In genomic region chr5:168342985-168343384, GRCh38 we compare ENCODE assay signal across 23 cellular contexts. TPM values are rescaled to one million over a fixed set of nuclear protein-coding genes. Genes with fewer than 3 reads are reported as not detected.
DNase-seq lines count a peak whose midpoint lies in the region; ATAC-seq, FAIRE-seq and TF ChIP-seq lines count a peak whose summit lies in the region.
"Had no signal": no experiment of that assay in that cellular context is flagged by ENCODE, and none has a peak within 500 bp of the region (broad histone marks: within the 10 kb centered on the region; RNA-seq: fewer than 3 reads in every experiment).

No MANE protein-coding gene starts in this region.

- H3K9ac ChIP-seq in astrocyte (ENCODE audit: low read length), result no peak overlapping the region

- no peak overlapping the region for H3K27ac Mint-ChIP-seq in astrocyte (ENCODE audit: unreplicated experiment)
- H3K27ac Mint-ChIP-seq: GM23338, HFFc6 had no signal

- peak overlapping the region; percentile 47 for H3K4me2 ChIP-seq in astrocyte (ENCODE audit: low read length)

- no peaks in the 10 kb centered on the region for H3K9me3 Mint-ChIP-seq in astrocyte (ENCODE audit: unreplicated experiment)
- H3K9me3 Mint-ChIP-seq: GM23338, HFFc6 had no signal

- H3K36me3 ChIP-seq in astrocyte (ENCODE audit: insufficient read depth, low read length), result no peaks in the 10 kb centered on the region
- H3K36me3 ChIP-seq in spleen, result no peaks in the 10 kb centered on the region
- H3K36me3 ChIP-seq: BE2C had no signal

- H3K79me2 ChIP-seq in astrocyte (ENCODE audit: insufficient read depth, low read length), result no peaks in the 10 kb centered on the region

- H3K4me1 Mint-ChIP-seq in astrocyte (ENCODE audit: low read depth, unreplicated experiment), result peaks cover 31% of the 10 kb centered on the region

- 77 to 90% (median 82%) methylated on average over 3 of the region's 3 CpGs for WGBS in spleen, 5 donors

- no peak overlapping the region for H2AFZ ChIP-seq in astrocyte (ENCODE audit: low read depth, low read length)
- H2AFZ ChIP-seq: GM23338 had no signal

- TF ChIP-seq CTCF in astrocyte (IDR thresholded peaks at IDR 0.05; ENCODE audit: insufficient read depth, low read depth, low read length), result no peak
- TF ChIP-seq CTCF in spleen (IDR thresholded peaks at IDR 0.05 in 8 of 11, conservative IDR thresholded peaks at IDR 0.05 in 3 of 11), result no peak

- peak; percentile 51 for ATAC-seq in left colon
- ATAC-seq in GM18498 (IDR thresholded peaks at IDR 0.05; ENCODE audit: unreplicated experiment), result no peak
- ATAC-seq: GM23338, K562 had no signal

- H3K4me3 Mint-ChIP-seq in astrocyte (ENCODE audit: unreplicated experiment), result peak overlapping the region; percentile 40
- H3K4me3 Mint-ChIP-seq: CD4-positive, CD25-positive, alpha-beta regulatory T cell; GM23338; HFFc6 had no signal

- intact Hi-C loops in left colon (cut with DNase I, micrococcal nuclease), result no loop called here
- intact Hi-C loops in spleen (cut with DNase I; ENCODE audit: low total_unique reads), result no loop called here

- DNase-seq in NCI-H226, result peak; percentile 77
- DNase-seq in astrocyte (ENCODE audit: low read depth), result no peak
- DNase-seq in left colon, result no peak
- peak; percentile 1 for DNase-seq in spleen
- no peak for DNase-seq in amygdala (lab: John Stamatoyannopoulos, UW)
- no peak for DNase-seq in nucleus accumbens (lab: John Stamatoyannopoulos, UW)
- no peak for DNase-seq in NCI-H345 treated with DMSO at 0.1 percent for 48 hours (lab: John Stamatoyannopoulos, UW; ENCODE audit: unreplicated experiment)
- DNase-seq: ACHN; BE2C; C1 segment of cervical spinal cord; Caco-2; CD4-positive, CD25-positive, alpha-beta regulatory T cell; GF-D8; HCEC 1CT; HFFc6 had no signal

- no peaks in the 10 kb centered on the region for H3K27me3 Mint-ChIP-seq in astrocyte (ENCODE audit: low read depth, unreplicated experiment)

- TF ChIP-seq POLR2A in spleen (IDR thresholded peaks at IDR 0.05), result no peak

- H3K9me3 ChIP-seq in astrocyte (ENCODE audit: insufficient read depth, low read depth, low read length) (no peaks in the 10 kb centered on the region), spleen (no peaks in the 10 kb centered on the region)
- H3K9me3 ChIP-seq: BE2C, Caco-2 had no signal

- no peak overlapping the region for H3K27ac ChIP-seq in astrocyte (ENCODE audit: low read depth, low read length)
- H3K27ac ChIP-seq in spleen, result no peak overlapping the region

- peaks cover 9% of the 10 kb centered on the region for H3K36me3 Mint-ChIP-seq in astrocyte (ENCODE audit: low read depth, unreplicated experiment)
- H3K36me3 Mint-ChIP-seq: CD4-positive, CD25-positive, alpha-beta regulatory T cell had no signal

- H4K20me1 ChIP-seq in astrocyte (ENCODE audit: insufficient read depth, low read length), result no peaks in the 10 kb centered on the region

- no peak for FAIRE-seq in astrocyte (lab: Jason Lieb, UNC)
- FAIRE-seq: A204.1, D721Med, GM19239, H54, HTR-8/SVneo, K562 had no signal

- no peak overlapping the region for H3K4me3 ChIP-seq in astrocyte (ENCODE audit: insufficient read depth, low read depth, low read length)
- H3K4me3 ChIP-seq in spleen, result no peak overlapping the region
- H3K4me3 ChIP-seq: GM23338, K562 had no signal

- H3K4me1 ChIP-seq in astrocyte (ENCODE audit: insufficient read depth, low read length), result peaks cover 16% of the 10 kb centered on the region
- no peaks in the 10 kb centered on the region for H3K4me1 ChIP-seq in spleen
- H3K4me1 ChIP-seq: BE2C had no signal

- no peaks in the 10 kb centered on the region for H3K27me3 ChIP-seq in astrocyte (ENCODE audit: insufficient read depth, low read length)
- H3K27me3 ChIP-seq in spleen (replicated peaks in 1 of 7), result no peaks in the 10 kb centered on the region
- H3K27me3 ChIP-seq: BE2C had no signal

RNA-seq across cellular contexts. Expression of gene WWC1, which starts 51.5 kb away (rescaled TPM):
- 33.6 and 48.6 TPM in 2 replicates for total RNA-seq in astrocyte
- 10 to 100 TPM; 18.7 to 38.3 TPM for total RNA-seq in left colon
- 1 to 10 TPM in 6 of 7 donors, under 1 TPM in 1; 0.60 to 5.4 (median 1.3) TPM for total RNA-seq in spleen
- polyA plus RNA-seq in spleen, result 1 to 10 TPM; 1.1 to 1.5 (median 1.2) TPM

Comparison
In these comparisons a context has a peak if more than half of its experiments do, and no peak if none do; other contexts are left out.
1. DNase-seq: peak in NCI-H226 (single experiment) and spleen (single experiment); none in astrocyte (single experiment), left colon (0 of 2), amygdala (0 of 56), nucleus accumbens (0 of 56) and NCI-H345 treated with DMSO at 0.1 percent for 48 hours (single experiment).